8 cellular contexts compared by ENCODE assay signal in the genomic region with DNA sequence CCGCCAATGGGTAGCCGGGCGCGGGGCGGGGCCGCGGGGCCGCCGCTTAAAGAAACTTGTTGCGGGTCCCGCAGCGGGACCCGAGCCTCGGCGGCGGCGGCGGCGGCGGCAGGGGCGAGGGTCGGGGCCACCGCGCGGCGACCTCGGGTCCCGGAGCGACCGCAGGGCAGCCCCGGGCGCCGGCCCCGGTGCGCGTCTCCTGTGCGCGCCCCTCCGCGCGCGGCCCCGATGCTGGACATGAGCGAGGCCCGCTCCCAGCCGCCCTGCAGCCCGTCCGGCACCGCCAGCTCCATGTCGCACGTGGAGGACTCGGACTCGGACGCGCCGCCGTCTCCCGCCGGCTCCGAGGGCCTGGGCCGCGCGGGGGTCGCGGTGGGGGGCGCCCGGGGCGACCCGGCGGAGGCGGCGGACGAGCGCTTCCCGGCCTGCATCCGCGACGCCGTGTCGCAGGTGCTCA. TPM values are rescaled to one million over a fixed set of nuclear protein-coding genes. Genes with fewer than 3 reads are reported as not detected.
A peak's percentile ranks its signal among the peaks of the same experiment; 100 is the strongest.
DNase-seq lines count a peak whose midpoint lies in the region; ATAC-seq, FAIRE-seq and TF ChIP-seq lines count a peak whose summit lies in the region.

A gene (plus strand): TSS at position 76 of the 457 bp plus-strand sequence. CDS start 153 bp downstream, at position 229.

- H3K9me3 Mint-ChIP-seq in activated B cell treated with CpG ODN at 0.5 μM for 24 hours = no peaks in the 10 kb centered on the region

- no peak for ATAC-seq in activated B cell treated with CpG ODN at 0.5 μM for 24 hours (ENCODE audit: low read depth)

- no peaks in the 10 kb centered on the region for H3K36me3 Mint-ChIP-seq in activated B cell treated with CpG ODN at 0.5 μM for 24 hours (ENCODE audit: low read depth)

- no peak within 1 kb of the TSS for H3K9ac ChIP-seq in skeletal muscle satellite cell (ENCODE audit: low read depth, low read length)

- DNase-seq in H7 (no peak), activated B cell treated with CpG ODN at 0.5 μM for 24 hours (no peak), hepatocyte (ENCODE audit: low spot score) (peak; percentile 41), DMS153 (lab: John Stamatoyannopoulos, UW) (no peak), SIG-M5 (lab: John Stamatoyannopoulos, UW) (no peak), RCC 7860 (ENCODE audit: low spot score) (no peak), AG08395 (ENCODE audit: low spot score) (no peak)

- WGBS in hepatocyte (ENCODE audit: low lambda C conversion rate, missing lambda C conversion rate) = 2% methylated on average over 9 of the region's 80 CpGs

- H3K79me2 ChIP-seq in hepatocyte = no peaks in the 10 kb centered on the region

- H3K36me3 ChIP-seq in H7 (replicated peaks; ENCODE audit: control insufficient read depth, insufficient read depth, low read length) = no peaks in the 10 kb centered on the region
- H3K36me3 ChIP-seq in hepatocyte (replicated peaks; ENCODE audit: insufficient read depth, low read depth) = no peaks in the 10 kb centered on the region
- no peaks in the 10 kb centered on the region for H3K36me3 ChIP-seq in skeletal muscle satellite cell (ENCODE audit: insufficient read depth, low read length)

- H3K27me3 ChIP-seq in H7 (ENCODE audit: control insufficient read depth, insufficient read depth, low read length) (peaks cover 36% of the 10 kb centered on the region), hepatocyte (peaks cover 22% of the 10 kb centered on the region), skeletal muscle satellite cell (ENCODE audit: control insufficient read depth, insufficient read depth, low read length) (peaks cover 56% of the 10 kb centered on the region)

- POLR2A ChIA-PET in activated B cell treated with CpG ODN at 0.5 μM for 24 hours (lab: Charles Lee) = interaction anchor here (0.6 kb wide), 1 partner anchor 697 kb away, joined by 4 read pairs; a partner anchor contains a TSS

- FAIRE-seq in RCC 7860 (lab: Jason Lieb, UNC) = no peak

- H3K27ac Mint-ChIP-seq in activated B cell treated with CpG ODN at 0.5 μM for 24 hours = no peak within 1 kb of the TSS

- H3K4me2 ChIP-seq in hepatocyte (peak within 1 kb of the TSS; percentile 98), skeletal muscle satellite cell (ENCODE audit: low read length) (peak within 1 kb of the TSS; percentile 82)

- CTCF ChIA-PET in activated B cell treated with CpG ODN at 0.5 μM for 24 hours (lab: Charles Lee) = no interaction called here

- H3K9me2 ChIP-seq in hepatocyte (replicated peaks; ENCODE audit: insufficient read depth) = no peaks in the 10 kb centered on the region

- intact Hi-C loops in activated B cell treated with CpG ODN at 0.5 μM for 24 hours (cut with micrococcal nuclease) = loop anchor here (1.0 kb wide), 1 partner anchor 10 kb away; no protein-coding TSS in a partner anchor

- peak within 1 kb of the TSS; percentile 79 for H3K4me3 Mint-ChIP-seq in activated B cell treated with CpG ODN at 0.5 μM for 24 hours

- H3K4me1 ChIP-seq in hepatocyte (ENCODE audit: insufficient read depth) = peaks cover 11% of the 10 kb centered on the region
- peaks cover 11% of the 10 kb centered on the region for H3K4me1 ChIP-seq in skeletal muscle satellite cell (ENCODE audit: control insufficient read depth, insufficient read depth, low read length)

- H3K4me3 ChIP-seq in H7 (ENCODE audit: insufficient read depth, low read depth, low read length) = peak within 1 kb of the TSS; percentile 63
- peak within 1 kb of the TSS; percentile 61 for H3K4me3 ChIP-seq in hepatocyte
- H3K4me3 ChIP-seq in skeletal muscle satellite cell (ENCODE audit: low read length) = peak within 1 kb of the TSS; percentile 65

- TF ChIP-seq CTCF in activated B cell treated with CpG ODN at 0.5 μM for 24 hours (IDR thresholded peaks at IDR 0.05) = no peak
- no peak for TF ChIP-seq CTCF in hepatocyte (IDR thresholded peaks at IDR 0.05; ENCODE audit: poor library complexity)

- no peak within 1 kb of the TSS for H3K27ac ChIP-seq in hepatocyte

- peak within 1 kb of the TSS; percentile 35 for H2AFZ ChIP-seq in hepatocyte

- H3K9me3 ChIP-seq in hepatocyte (ENCODE audit: low read depth) (no peaks in the 10 kb centered on the region), skeletal muscle satellite cell (replicated peaks; ENCODE audit: low read length) (no peaks in the 10 kb centered on the region)

- H3K4me1 Mint-ChIP-seq in activated B cell treated with CpG ODN at 0.5 μM for 24 hours = peaks cover 2% of the 10 kb centered on the region

- H3K27me3 Mint-ChIP-seq in activated B cell treated with CpG ODN at 0.5 μM for 24 hours = peaks cover 20% of the 10 kb centered on the region

- peaks cover 2% of the 10 kb centered on the region for H4K20me1 ChIP-seq in hepatocyte (ENCODE audit: insufficient read depth, poor library complexity, severe bottlenecking)

RNA-seq across cellular contexts. Expression of the gene that starts here (rescaled TPM):
- total RNA-seq in H7 (2014; rRNA removed; shearing (Covaris generic)) = 10.0 and 12.8 TPM in 2 replicates
- total RNA-seq in activated B cell treated with CpG ODN at 0.5 μM for 24 hours = 0.18 and 0.27 TPM in 2 replicates
- total RNA-seq in hepatocyte = 2.7 and 3.8 TPM in 2 replicates
- 3.8 and 4.7 TPM in 2 replicates for polyA plus RNA-seq in hepatocyte
- total RNA-seq in skeletal muscle satellite cell (2012; rRNA removed) = 1.5 and 2.0 TPM in 2 replicates
